7 cellular contexts compared by ENCODE assay signal in genomic region chr16:1407749-1408148, GRCh38. TPM values are rescaled to one million over a fixed set of nuclear protein-coding genes. Genes with fewer than 3 reads are reported as not detected.
A peak's percentile ranks its signal among the peaks of the same experiment; 100 is the strongest.
DNase-seq lines count a peak whose midpoint lies in the region; ATAC-seq and TF ChIP-seq lines count a peak whose summit lies in the region.

No MANE protein-coding gene starts in this region.

- no peaks in the 10 kb centered on the region for H3K9me2 ChIP-seq in GM23338 (ENCODE audit: insufficient read depth)

- in situ Hi-C loops in G401 (cut with HindIII; ENCODE audit: low sequenced_read_pairs) = no loop called here

- intact Hi-C loops in heart left ventricle (cut with DNase I) = loop anchor here in 1 of 10 donors (10.0 kb wide), 1 partner anchor 103 kb away; the partner anchor contains the start of gene UBE2I
- intact Hi-C loops in posterior cingulate gyrus (cut with DNase I) = loop anchor here (10.0 kb wide), 1 partner anchor 103 kb away; the partner anchor contains the start of gene UBE2I

- H3K4me3 ChIP-seq in GM23338 = peak overlapping the region; percentile 82; the same call in 1 of the 2 replicates
- peak overlapping the region; percentile 61 for H3K4me3 ChIP-seq in SJCRH30
- peak overlapping the region in 10 of 12 donors; percentile 34 to 69 (median 60) for H3K4me3 ChIP-seq in heart left ventricle

- no peak overlapping the region for H2AFZ ChIP-seq in GM23338

- H3K36me3 Mint-ChIP-seq in GM23338 (ENCODE audit: low read depth) = peaks cover 3% of the 10 kb centered on the region; the same call in 1 of the 3 replicates

- no peak for ATAC-seq in GM23338
- peak; percentile 3 to 37 (median 8) for ATAC-seq in heart left ventricle
- ATAC-seq in stimulated activated naive CD8-positive, alpha-beta T cell treated with anti-CD3 and anti-CD28 coated beads, Interleukin-15, amount 100 ng/mL, for 72 hours = no peak

- H3K9me3 ChIP-seq in SJCRH30 (replicated peaks) = no peaks in the 10 kb centered on the region
- no peaks in the 10 kb centered on the region for H3K9me3 ChIP-seq in heart left ventricle

- no peak for TF ChIP-seq POLR2A in heart left ventricle (IDR thresholded peaks at IDR 0.05)

- H3K79me2 ChIP-seq in GM23338 (replicated peaks; ENCODE audit: insufficient read depth) = peaks cover 32% of the 10 kb centered on the region

- H3K36me3 ChIP-seq in GM23338 (ENCODE audit: insufficient read depth) = no peaks in the 10 kb centered on the region
- H3K36me3 ChIP-seq in SJCRH30 = no peaks in the 10 kb centered on the region
- H3K36me3 ChIP-seq in heart left ventricle = peaks cover 0 to 62% (median 16%) of the 10 kb centered on the region in 9 donors

- no peaks in the 10 kb centered on the region for H3F3A ChIP-seq in GM23338 (replicated peaks; ENCODE audit: low read depth)

- H3K27me3 Mint-ChIP-seq in GM23338 (ENCODE audit: insufficient read depth, low read depth, poor library complexity) = peaks cover 15% of the 10 kb centered on the region
- no peaks in the 10 kb centered on the region for H3K27me3 Mint-ChIP-seq in stimulated activated naive CD8-positive, alpha-beta T cell treated with anti-CD3 and anti-CD28 coated beads, Interleukin-15, amount 100 ng/mL, for 72 hours

- no peak for TF ChIP-seq CTCF in GM23338 (conservative IDR thresholded peaks at IDR 0.05; ENCODE audit: low read depth in 2 of 2)
- TF ChIP-seq CTCF in heart left ventricle (IDR thresholded peaks at IDR 0.05) = no peak

- DNase-seq in GM23338 (ENCODE audit: low spot score) (no peak), SJCRH30 (no peak), heart left ventricle (peak in 2 of 5 donors; percentile 41 to 45), EL (no peak), posterior cingulate gyrus (no peak), G401 (ENCODE audit: low spot score) (no peak)
- DNase-seq in stimulated activated naive CD8-positive, alpha-beta T cell treated with anti-CD3 and anti-CD28 coated beads, Interleukin-15, amount 100 ng/mL, for 72 hours = no peak

- WGBS in heart left ventricle, 4 donors = 22 to 31% (median 29%) methylated on average over 9 to 10 of the region's 10 CpGs

- H4K20me1 ChIP-seq in GM23338 (replicated peaks; ENCODE audit: insufficient read depth) = peaks cover 24% of the 10 kb centered on the region

- H3K4me1 ChIP-seq in GM23338 (ENCODE audit: insufficient read depth) (no peaks in the 10 kb centered on the region), SJCRH30 (no peaks in the 10 kb centered on the region), heart left ventricle (peaks cover 0 to 23% (median 12%) of the 10 kb centered on the region in 12 donors)

- no peaks in the 10 kb centered on the region for H3K4me1 Mint-ChIP-seq in GM23338
- H3K4me1 Mint-ChIP-seq in stimulated activated naive CD8-positive, alpha-beta T cell treated with anti-CD3 and anti-CD28 coated beads, Interleukin-15, amount 100 ng/mL, for 72 hours = peaks cover 40% of the 10 kb centered on the region

- H3K4me3 Mint-ChIP-seq in GM23338 = peak overlapping the region; percentile 72
- peak overlapping the region; percentile 86 to 95 for H3K4me3 Mint-ChIP-seq in stimulated activated naive CD8-positive, alpha-beta T cell treated with anti-CD3 and anti-CD28 coated beads, Interleukin-15, amount 100 ng/mL, for 72 hours

- H3K27me3 ChIP-seq in GM23338 (ENCODE audit: insufficient read depth) (no peaks in the 10 kb centered on the region), SJCRH30 (no peaks in the 10 kb centered on the region), heart left ventricle (no peaks in the 10 kb centered on the region)

- peak overlapping the region; percentile 85; the same call in 1 of the 2 replicates for H3K4me2 ChIP-seq in GM23338

- H3K27ac ChIP-seq in GM23338 (ENCODE audit: low read depth) (peak overlapping the region; percentile 81; the same call in 1 of the 2 replicates), SJCRH30 (no peak overlapping the region), heart left ventricle (peak overlapping the region in 8 of 12 donors; percentile 13 to 65 (median 49))

- H3K27ac Mint-ChIP-seq in GM23338 = no peak overlapping the region
- H3K27ac Mint-ChIP-seq in stimulated activated naive CD8-positive, alpha-beta T cell treated with anti-CD3 and anti-CD28 coated beads, Interleukin-15, amount 100 ng/mL, for 72 hours = peak overlapping the region in 1 of 2 donors; percentile 19

- no peaks in the 10 kb centered on the region for H3K9me3 Mint-ChIP-seq in GM23338
- H3K9me3 Mint-ChIP-seq in stimulated activated naive CD8-positive, alpha-beta T cell treated with anti-CD3 and anti-CD28 coated beads, Interleukin-15, amount 100 ng/mL, for 72 hours = no peaks in the 10 kb centered on the region

TF ChIP-seq in GM23338, 12 proteins besides CTCF, POLR2A, EP300 and RAD21:
- TF ChIP-seq STAT1 (IDR thresholded peaks at IDR 0.05; ENCODE audit: unreplicated experiment) (no peak), CREB1 (CRISPR knock-in tag; IDR thresholded peaks at IDR 0.05; ENCODE audit: low read depth) (no peak)
TF ChIP-seq in GM23338: peak in this region for 0.

RNA-seq across cellular contexts. Expression of gene UNKL, which starts 6.8 kb away (rescaled TPM):
- 24.8 and 28.7 TPM in 2 replicates for total RNA-seq in GM23338 (2014; rRNA removed; shearing (Covaris generic))
- 10.8 and 16.7 TPM in 2 replicates for polyA plus RNA-seq in GM23338 (2016; fragmentation: Nextera tagmentation; extraction: Ambion mirVana)
- total RNA-seq in SJCRH30 (2014; rRNA removed; shearing (Covaris generic)) = 8.7 and 9.8 TPM in 2 replicates
- 10 to 100 TPM in 4 of 9 donors, 1 to 10 TPM in 5; 4.3 to 18.3 (median 9.4) TPM for total RNA-seq in heart left ventricle
- polyA plus RNA-seq in heart left ventricle = 1 to 10 TPM; 6.2 to 6.3 TPM
- 8.2 and 11.1 TPM in 2 replicates for total RNA-seq in G401 (2014; rRNA removed; shearing (Covaris generic))

RNA-seq across cellular contexts. Expression of gene UQCC4, which starts 12.8 kb away (rescaled TPM):
- 14.2 and 23.9 TPM in 2 replicates for total RNA-seq in GM23338 (2014; rRNA removed; shearing (Covaris generic))
- polyA plus RNA-seq in GM23338 (2016; fragmentation: Nextera tagmentation; extraction: Ambion mirVana) (25.8 and 27.1 TPM in 2 replicates), heart left ventricle (10 to 100 TPM; 10.9 to 34.2 TPM)
- 20.1 and 22.5 TPM in 2 replicates for total RNA-seq in SJCRH30 (2014; rRNA removed; shearing (Covaris generic))
- total RNA-seq in heart left ventricle = 10 to 100 TPM in 7 of 9 donors, 1 to 10 TPM in 2; 8.9 to 21.3 (median 11.9) TPM
- total RNA-seq in G401 (2014; rRNA removed; shearing (Covaris generic)) = 40.5 and 46.6 TPM in 2 replicates

RNA-seq across cellular contexts. Expression of gene PERCC1, which starts 23.1 kb away (rescaled TPM):
- total RNA-seq in GM23338 (2014; rRNA removed; shearing (Covaris generic)) = not detected in 2 replicates
- polyA plus RNA-seq in GM23338 (2016; fragmentation: Nextera tagmentation; extraction: Ambion mirVana) (not detected in 2 replicates), heart left ventricle (under 1 TPM in 1 of 2 donors, not detected in 1; 0.11 TPM)
- total RNA-seq in SJCRH30 (2014; rRNA removed; shearing (Covaris generic)) = 111 and 114 TPM in 2 replicates
- under 1 TPM in 4 of 9 donors, not detected in 5; 0.32 to 0.60 (median 0.41) TPM for total RNA-seq in heart left ventricle
- total RNA-seq in G401 (2014; rRNA removed; shearing (Covaris generic)) = not detected in 2 replicates

RNA-seq across cellular contexts. Expression of gene CCDC154, which starts 36.6 kb away (rescaled TPM):
- total RNA-seq in GM23338 (2014; rRNA removed; shearing (Covaris generic)) = not detected in 2 replicates
- polyA plus RNA-seq in GM23338 (2016; fragmentation: Nextera tagmentation; extraction: Ambion mirVana) (0.31 and 0.49 TPM in 2 replicates), heart left ventricle (under 1 TPM; 0.14 to 0.65 TPM)
- 0.33 and 0.71 TPM in 2 replicates for total RNA-seq in SJCRH30 (2014; rRNA removed; shearing (Covaris generic))
- 1 to 10 TPM in 2 of 9 donors, under 1 TPM in 5, not detected in 2; 0.31 to 1.5 (median 0.92) TPM for total RNA-seq in heart left ventricle
- 0.75 TPM in 1 of 2 replicates, not detected in the other for total RNA-seq in G401 (2014; rRNA removed; shearing (Covaris generic))

RNA-seq across cellular contexts. Expression of gene GNPTG, which starts 56.0 kb away (rescaled TPM):
- total RNA-seq in GM23338 (2014; rRNA removed; shearing (Covaris generic)) = 9.2 and 23.3 TPM in 2 replicates
- 39.1 and 41.0 TPM in 2 replicates for polyA plus RNA-seq in GM23338 (2016; fragmentation: Nextera tagmentation; extraction: Ambion mirVana)
- 15.5 and 16.0 TPM in 2 replicates for total RNA-seq in SJCRH30 (2014; rRNA removed; shearing (Covaris generic))
- 10 to 100 TPM; 25.4 to 54.2 (median 31.0) TPM for total RNA-seq in heart left ventricle
- polyA plus RNA-seq in heart left ventricle = 10 to 100 TPM; 31.9 to 45.0 TPM
- 48.6 and 51.1 TPM in 2 replicates for total RNA-seq in G401 (2014; rRNA removed; shearing (Covaris generic))

Comparison
In these comparisons a context has a peak if more than half of its experiments do, and no peak if none do; other contexts are left out.
1. ATAC-seq: peak in heart left ventricle (4 of 4); none in GM23338 (single experiment) and stimulated activated naive CD8-positive, alpha-beta T cell treated with anti-CD3 and anti-CD28 coated beads, Interleukin-15, amount 100 ng/mL, for 72 hours (single experiment).
2. RNA of gene PERCC1, which starts 23.1 kb away (total RNA-seq): 111 to 114 TPM in SJCRH30; 0.32 to 0.60 TPM in heart left ventricle, not detected in GM23338 and not detected in G401; every median in the first group is over 10 times any median in the second.
3. Peak in every context shown above with its lines, with median percentiles within 50 percentile points of each other: H3K4me3 ChIP-seq.